In genomic region chr10:5356479-5356763, GRCh38 we compare ENCODE assay signal across 27 cellular contexts. TPM values are rescaled to one million over a fixed set of nuclear protein-coding genes. Genes with fewer than 3 reads are reported as not detected.
DNase-seq lines count a peak whose midpoint lies in the region; ATAC-seq lines count a peak whose summit lies in the region.
"Had no signal": no experiment of that assay in that cellular context is flagged by ENCODE, and none has a peak within 500 bp of the region (broad histone marks: within the 10 kb centered on the region; RNA-seq: fewer than 3 reads in every experiment).

No MANE protein-coding gene starts in this region.

- H3K27ac Mint-ChIP-seq in naive thymus-derived CD4-positive, alpha-beta T cell: peak overlapping the region in 1 of 9 donors; percentile 11
- H3K27ac Mint-ChIP-seq: CD4-positive, CD25-positive, alpha-beta regulatory T cell; GM23338 had no signal

- no peak for DNase-seq in activated T-cell treated with anti-CD3 and anti-CD28 coated beads, Interleukin-2, amount 50 U/mL, for 4 hours
- DNase-seq in activated T-cell treated with anti-CD3 and anti-CD28 coated beads for 4 hours: no peak
- peak; percentile 42 for DNase-seq in ELR (ENCODE audit: low read depth)
- peak; percentile 31 for DNase-seq in RPMI7951 (ENCODE audit: low read depth)
- DNase-seq in stimulated activated naive CD8-positive, alpha-beta T cell treated with anti-CD3 and anti-CD28 coated beads, Interleukin-15, Interleukin-2, amounts not matched to agents 100 U/mL and 50 U/mL, for 24 hours: no peak
- DNase-seq in naive thymus-derived CD4-positive, alpha-beta T cell: no peak
- DNase-seq: BE2C; CD4-positive, CD25-positive, alpha-beta regulatory T cell; COR-L47; DMS 273 treated with DMSO at 0.1 percent for 48 hours; DMS79 treated with DMSO at 0.1 percent for 48 hours; HCEC 1CT; KG1; NCI-H1105; NCI-H146; NCI-H2029 treated with DMSO at 0.1 percent for 48 hours; NCI-H345; NCI-H524; NCI-H774; PC-3; SHP77 treated with DMSO at 0.1 percent for 48 hours; SW 1271 had no signal

- peaks cover 3% of the 10 kb centered on the region for H3K4me1 Mint-ChIP-seq in activated T-cell treated with anti-CD3 and anti-CD28 coated beads, Interleukin-2, amount 50 U/mL, for 4 hours (ENCODE audit: low read depth)
- H3K4me1 Mint-ChIP-seq in naive thymus-derived CD4-positive, alpha-beta T cell: peaks cover 0 to 13% (median 7%) of the 10 kb centered on the region in 7 donors
- H3K4me1 Mint-ChIP-seq: CD4-positive, CD25-positive, alpha-beta regulatory T cell had no signal

- H3K9me3 ChIP-seq in naive thymus-derived CD4-positive, alpha-beta T cell (ENCODE audit: control insufficient read depth in 2 of 3, low read length in 3 of 3): no peaks in the 10 kb centered on the region
- H3K9me3 ChIP-seq: BE2C had no signal

- no peak overlapping the region for H3K27ac ChIP-seq in naive thymus-derived CD4-positive, alpha-beta T cell (ENCODE audit: low read depth, low read length)
- H3K27ac ChIP-seq: RWPE1, SK-N-MC had no signal

- no peaks in the 10 kb centered on the region for H3K27me3 ChIP-seq in naive thymus-derived CD4-positive, alpha-beta T cell (ENCODE audit: control insufficient read depth in 2 of 2, insufficient read depth in 2 of 2, low read length in 2 of 2)

- CTCF ChIA-PET in naive thymus-derived CD4-positive, alpha-beta T cell (lab: Charles Lee): no interaction called here

- H3K9me3 Mint-ChIP-seq in activated T-cell treated with anti-CD3 and anti-CD28 coated beads, Interleukin-2, amount 50 U/mL, for 4 hours: no peaks in the 10 kb centered on the region
- no peaks in the 10 kb centered on the region for H3K9me3 Mint-ChIP-seq in naive thymus-derived CD4-positive, alpha-beta T cell
- H3K9me3 Mint-ChIP-seq: CD4-positive, CD25-positive, alpha-beta regulatory T cell; GM23338 had no signal

- H3K36me3 ChIP-seq in naive thymus-derived CD4-positive, alpha-beta T cell (ENCODE audit: control insufficient read depth in 2 of 3, insufficient read depth in 3 of 3, low read length in 3 of 3): no peaks in the 10 kb centered on the region
- H3K36me3 ChIP-seq: BE2C had no signal

- no peak overlapping the region for H3K4me3 Mint-ChIP-seq in activated T-cell treated with anti-CD3 and anti-CD28 coated beads, Interleukin-2, amount 50 U/mL, for 4 hours
- no peak overlapping the region for H3K4me3 Mint-ChIP-seq in naive thymus-derived CD4-positive, alpha-beta T cell
- H3K4me3 Mint-ChIP-seq: CD4-positive, CD25-positive, alpha-beta regulatory T cell; GM23338 had no signal

- H3K4me1 ChIP-seq in naive thymus-derived CD4-positive, alpha-beta T cell (ENCODE audit: control insufficient read depth in 2 of 2, insufficient read depth in 2 of 2, low read length in 2 of 2): no peaks in the 10 kb centered on the region
- H3K4me1 ChIP-seq: BE2C had no signal

- no peaks in the 10 kb centered on the region for H3K36me3 Mint-ChIP-seq in activated T-cell treated with anti-CD3 and anti-CD28 coated beads, Interleukin-2, amount 50 U/mL, for 4 hours (ENCODE audit: insufficient read depth)
- no peaks in the 10 kb centered on the region for H3K36me3 Mint-ChIP-seq in naive thymus-derived CD4-positive, alpha-beta T cell
- H3K36me3 Mint-ChIP-seq: CD4-positive, CD25-positive, alpha-beta regulatory T cell had no signal

- POLR2A ChIA-PET in naive thymus-derived CD4-positive, alpha-beta T cell (lab: Charles Lee): interaction anchor here (0.7 kb wide), 1 partner anchor 63 kb away, joined by 3 read pairs; no protein-coding TSS in a partner anchor

- H3K27me3 Mint-ChIP-seq in activated T-cell treated with anti-CD3 and anti-CD28 coated beads, Interleukin-2, amount 50 U/mL, for 4 hours (ENCODE audit: low read depth): peaks cover 18% of the 10 kb centered on the region
- peaks cover 0 to 40% (median 10%) of the 10 kb centered on the region in 5 donors for H3K27me3 Mint-ChIP-seq in naive thymus-derived CD4-positive, alpha-beta T cell

- H3K4me3 ChIP-seq in naive thymus-derived CD4-positive, alpha-beta T cell (ENCODE audit: low read length): no peak overlapping the region
- H3K4me3 ChIP-seq: GM23338, SK-N-MC had no signal

- intact Hi-C loops in naive thymus-derived CD4-positive, alpha-beta T cell (cut with micrococcal nuclease): no loop called here

- peak; percentile 71 to 91 for ATAC-seq in activated T-cell treated with anti-CD3 and anti-CD28 coated beads, Interleukin-2, amount 50 U/mL, for 4 hours
- ATAC-seq in stimulated activated naive CD8-positive, alpha-beta T cell treated with anti-CD3 and anti-CD28 coated beads, Interleukin-15, Interleukin-2, amounts not matched to agents 100 U/mL and 50 U/mL, for 24 hours: peak; percentile 28
- ATAC-seq in GM19463 (IDR thresholded peaks at IDR 0.05; ENCODE audit: unreplicated experiment): no peak
- ATAC-seq in naive thymus-derived CD4-positive, alpha-beta T cell: no peak
- ATAC-seq: GM23338, PC-3 had no signal

RNA-seq across cellular contexts. Expression of gene UCN3, which starts 8.3 kb away (rescaled TPM):
- not detected for total RNA-seq in activated T-cell treated with anti-CD3 and anti-CD28 coated beads, Interleukin-2, amount 50 U/mL, for 4 hours
- total RNA-seq in RPMI7951 (2014; rRNA removed; shearing (Covaris generic)): not detected in 2 replicates
- not detected for total RNA-seq in naive thymus-derived CD4-positive, alpha-beta T cell
- not detected for polyA plus RNA-seq in naive thymus-derived CD4-positive, alpha-beta T cell
- total RNA-seq: CD4-positive, CD25-positive, alpha-beta regulatory T cell; G401; GM23338; PC-3 had no signal
- polyA plus RNA-seq: CD4-positive, CD25-positive, alpha-beta regulatory T cell; GM23338 had no signal

RNA-seq across cellular contexts. Expression of gene TUBAL3, which starts 48.2 kb away (rescaled TPM):
- total RNA-seq in activated T-cell treated with anti-CD3 and anti-CD28 coated beads, Interleukin-2, amount 50 U/mL, for 4 hours: not detected
- 1.2 and 1.4 TPM in 2 replicates for total RNA-seq in RPMI7951 (2014; rRNA removed; shearing (Covaris generic))
- total RNA-seq in naive thymus-derived CD4-positive, alpha-beta T cell: not detected
- not detected for polyA plus RNA-seq in naive thymus-derived CD4-positive, alpha-beta T cell
- total RNA-seq: CD4-positive, CD25-positive, alpha-beta regulatory T cell; G401; GM23338; PC-3 had no signal
- polyA plus RNA-seq: GM23338 had no signal

RNA-seq across cellular contexts. Expression of gene NET1, which starts 55.9 kb away (rescaled TPM):
- 10 to 100 TPM; 12.7 to 35.4 (median 17.6) TPM for total RNA-seq in activated T-cell treated with anti-CD3 and anti-CD28 coated beads, Interleukin-2, amount 50 U/mL, for 4 hours
- 244 and 263 TPM in 2 replicates for total RNA-seq in RPMI7951 (2014; rRNA removed; shearing (Covaris generic))
- total RNA-seq in naive thymus-derived CD4-positive, alpha-beta T cell: 10 to 100 TPM; 31.6 to 61.6 (median 33.2) TPM
- polyA plus RNA-seq in naive thymus-derived CD4-positive, alpha-beta T cell: 10 to 100 TPM; 47.9 to 52.9 TPM

Comparison
In these comparisons a context has a peak if more than half of its experiments do, and no peak if none do; other contexts are left out.
1. ATAC-seq: peak in activated T-cell treated with anti-CD3 and anti-CD28 coated beads, Interleukin-2, amount 50 U/mL, for 4 hours (2 of 2) and stimulated activated naive CD8-positive, alpha-beta T cell treated with anti-CD3 and anti-CD28 coated beads, Interleukin-15, Interleukin-2, amounts not matched to agents 100 U/mL and 50 U/mL, for 24 hours (single experiment); none in GM19463 (single experiment) and naive thymus-derived CD4-positive, alpha-beta T cell (single experiment).
2. DNase-seq: peak in ELR (single experiment) and RPMI7951 (single experiment); none in activated T-cell treated with anti-CD3 and anti-CD28 coated beads, Interleukin-2, amount 50 U/mL, for 4 hours (single experiment), activated T-cell treated with anti-CD3 and anti-CD28 coated beads for 4 hours (single experiment), stimulated activated naive CD8-positive, alpha-beta T cell treated with anti-CD3 and anti-CD28 coated beads, Interleukin-15, Interleukin-2, amounts not matched to agents 100 U/mL and 50 U/mL, for 24 hours (single experiment) and naive thymus-derived CD4-positive, alpha-beta T cell (0 of 9).